27 cellular contexts compared by ENCODE assay signal in genomic region chr16:74756203-74756602, GRCh38. TPM values are rescaled to one million over a fixed set of nuclear protein-coding genes. Genes with fewer than 3 reads are reported as not detected.
"Had no signal": no experiment of that assay in that cellular context is flagged by ENCODE, and none has a peak within 500 bp of the region (broad histone marks: within the 10 kb centered on the region; RNA-seq: fewer than 3 reads in every experiment).

No MANE protein-coding gene starts in this region.

- H3K9me3 ChIP-seq: esophagus muscularis mucosa, left lung, neutrophil, right lobe of liver, tibial artery had no signal

- H3K9me3 Mint-ChIP-seq: activated naive CD8-positive, alpha-beta T cell treated with anti-CD3 and anti-CD28 coated beads, Interleukin-2, amount 10 ng/mL, durations not matched to agents 7 days and 5 days; nephron; T-helper 2 cell treated with Interferon-gamma antibody and Interleukin-4, amounts not matched to agents 5 μg/mL and 100 μg/mL, for 36 hours had no signal

- H3K4me3 Mint-ChIP-seq: activated naive CD8-positive, alpha-beta T cell treated with anti-CD3 and anti-CD28 coated beads, Interleukin-2, amount 10 ng/mL, durations not matched to agents 7 days and 5 days; nephron; T-helper 2 cell treated with Interferon-gamma antibody and Interleukin-4, amounts not matched to agents 5 μg/mL and 100 μg/mL, for 36 hours had no signal

- H3K27ac Mint-ChIP-seq: activated naive CD8-positive, alpha-beta T cell treated with anti-CD3 and anti-CD28 coated beads, Interleukin-2, amount 10 ng/mL, durations not matched to agents 7 days and 5 days; nephron; progenitor cell of endocrine pancreas; T-helper 2 cell treated with Interferon-gamma antibody and Interleukin-4, amounts not matched to agents 5 μg/mL and 100 μg/mL, for 36 hours had no signal

- DNase-seq: activated CD4-positive, alpha-beta T cell treated with anti-CD3 and anti-CD28 coated beads for 4 hours; activated CD4-positive, alpha-beta T cell treated with anti-CD3 and anti-CD28 coated beads, Interleukin-2, amount 50 U/mL, for 4 hours; activated CD8-positive, alpha-beta memory T cell treated with anti-CD3 and anti-CD28 coated beads for 24 hours; activated effector memory CD4-positive, alpha-beta T cell treated with Interleukin-2 at 50 U/mL for 16 hours; activated naive CD4-positive, alpha-beta T cell treated with Interleukin-2 at 50 U/mL for 16 hours; activated naive CD8-positive, alpha-beta T cell treated with anti-CD3 and anti-CD28 coated beads, Interleukin-2, amount 10 ng/mL, durations not matched to agents 7 days and 5 days; brain microvascular endothelial cell; foreskin keratinocyte; kidney glomerular epithelial cell; stimulated activated CD4-positive, alpha-beta T cell treated with anti-CD3 and anti-CD28 coated beads, Interleukin-12 subunit alpha, Interleukin-12 subunit beta, amount 100 ng/mL, for 4 hours; stimulated activated CD4-positive, alpha-beta T cell treated with anti-CD3 and anti-CD28 coated beads, Interleukin-4, amount 100 ng/mL, for 1 hour; stimulated activated naive CD8-positive, alpha-beta T cell treated with anti-CD3 and anti-CD28 coated beads, Interleukin-15, Interleukin-2, amounts not matched to agents 100 U/mL and 50 U/mL, for 24 hours; T-helper 1 cell; tibial artery had no signal

- H3K4me3 ChIP-seq: esophagus muscularis mucosa, left lung, lung, right lobe of liver, tibial artery had no signal

- FAIRE-seq: astrocyte had no signal

- ATAC-seq: foreskin keratinocyte; left lung; right lobe of liver; stimulated activated naive CD8-positive, alpha-beta T cell treated with anti-CD3 and anti-CD28 coated beads, Interleukin-15, Interleukin-2, amounts not matched to agents 100 U/mL and 50 U/mL, for 24 hours had no signal

- H3K27ac ChIP-seq: brain microvascular endothelial cell, esophagus muscularis mucosa, foreskin keratinocyte, left lung, neutrophil, right lobe of liver, tibial artery had no signal

- H3K4me1 Mint-ChIP-seq: activated naive CD8-positive, alpha-beta T cell treated with anti-CD3 and anti-CD28 coated beads, Interleukin-2, amount 10 ng/mL, durations not matched to agents 7 days and 5 days; nephron had no signal

- H3K4me1 ChIP-seq: esophagus muscularis mucosa, foreskin keratinocyte, left lung, right lobe of liver, tibial artery had no signal

- H3K36me3 Mint-ChIP-seq: activated naive CD8-positive, alpha-beta T cell treated with anti-CD3 and anti-CD28 coated beads, Interleukin-2, amount 10 ng/mL, durations not matched to agents 7 days and 5 days had no signal

- H3K27me3 Mint-ChIP-seq: activated naive CD8-positive, alpha-beta T cell treated with anti-CD3 and anti-CD28 coated beads, Interleukin-2, amount 10 ng/mL, durations not matched to agents 7 days and 5 days had no signal

- H3K27me3 ChIP-seq: brain microvascular endothelial cell, foreskin keratinocyte, right lobe of liver had no signal

- H3K36me3 ChIP-seq: brain microvascular endothelial cell, esophagus muscularis mucosa, left lung, neutrophil, right lobe of liver, tibial artery had no signal

RNA-seq across cellular contexts. Expression of gene FA2H, which starts 18.4 kb away (rescaled TPM):
- total RNA-seq: activated naive CD8-positive, alpha-beta T cell treated with anti-CD3 and anti-CD28 coated beads, Interleukin-2, amount 10 ng/mL, durations not matched to agents 7 days and 5 days; cardiac septum; glomerular endothelial cell; osteocyte; skeletal muscle tissue had no signal
